Comparison of ENCODE assay signal across 8 cellular contexts in genomic region chr7:152760384-152761115, GRCh38. TPM values are rescaled to one million over a fixed set of nuclear protein-coding genes. Genes with fewer than 3 reads are reported as not detected.
DNase-seq lines count a peak whose midpoint lies in the region; ATAC-seq and TF ChIP-seq lines count a peak whose summit lies in the region.

No MANE protein-coding gene starts in this region.

- H3K4me1 ChIP-seq in Karpas-422 (ENCODE audit: low read length) = peaks cover 18% of the 10 kb centered on the region
- H3K4me1 ChIP-seq in adrenal gland (replicated peaks in 1 of 2) = peaks cover 7 to 18% of the 10 kb centered on the region in 2 donors
- peaks cover 0 to 18% (median 6%) of the 10 kb centered on the region in 4 donors for H3K4me1 ChIP-seq in tibial artery

- intact Hi-C loops in adrenal gland (cut with DNase I) (no loop called here), tibial artery (cut with DNase I; ENCODE audit: low total_unique reads) (no loop called here), sciatic nerve (cut with DNase I) (no loop called here)

- peak overlapping the region; percentile 92 for H3K4me3 ChIP-seq in Karpas-422 (ENCODE audit: low read length)
- peak overlapping the region; percentile 43 to 87 (median 77) for H3K4me3 ChIP-seq in adrenal gland
- H3K4me3 ChIP-seq in kidney epithelial cell (ENCODE audit: low read depth, low read length) = peak overlapping the region; percentile 90
- peak overlapping the region; percentile 75 to 98 for H3K4me3 ChIP-seq in tibial artery

- TF ChIP-seq CTCF in adrenal gland (IDR thresholded peaks at IDR 0.05) (no peak), kidney epithelial cell (IDR thresholded peaks at IDR 0.05; ENCODE audit: insufficient read depth, low read length, poor library complexity, severe bottlenecking) (no peak), tibial artery (IDR thresholded peaks at IDR 0.05) (no peak)

- DNase-seq in NCI-H1694 treated with DMSO at 0.1 percent for 48 hours (lab: John Stamatoyannopoulos, UW) = peak; percentile 9
- DNase-seq in NCI-H1694 (lab: John Stamatoyannopoulos, UW) = no peak
- DNase-seq in Karpas-422 = peak; percentile 70
- DNase-seq in adrenal gland = no peak
- DNase-seq in kidney epithelial cell (ENCODE audit: low read depth) = no peak
- DNase-seq in tibial artery = no peak
- DNase-seq in sciatic nerve (ENCODE audit: low spot score) = no peak
- no peak for DNase-seq in NCI-H524 (lab: John Stamatoyannopoulos, UW)

- peak overlapping the region; percentile 83 for H3K4me2 ChIP-seq in Karpas-422 (ENCODE audit: low read depth, low read length, poor library complexity, severe bottlenecking)

- H3K9ac ChIP-seq in Karpas-422 (ENCODE audit: low read length) = peak overlapping the region; percentile 97

- H3K79me2 ChIP-seq in Karpas-422 (ENCODE audit: low read length) = peaks cover 49% of the 10 kb centered on the region

- WGBS in adrenal gland, 4 donors = 18 to 25% (median 23%) methylated on average over 13 to 14 of the region's 14 CpGs

- ATAC-seq in sciatic nerve = no peak

- TF ChIP-seq POLR2A in adrenal gland (IDR thresholded peaks at IDR 0.05) = no peak

- no peaks in the 10 kb centered on the region for H3K9me2 ChIP-seq in Karpas-422 (replicated peaks; ENCODE audit: insufficient read depth, low read length)

- peak overlapping the region; percentile 84; the same call in 1 of the 2 replicates for H2AFZ ChIP-seq in Karpas-422 (ENCODE audit: low read length)

- H3K27me3 ChIP-seq in Karpas-422 (ENCODE audit: low read length) (no peaks in the 10 kb centered on the region), adrenal gland (no peaks in the 10 kb centered on the region), kidney epithelial cell (ENCODE audit: control insufficient read depth, insufficient read depth, low read length) (no peaks in the 10 kb centered on the region), tibial artery (no peaks in the 10 kb centered on the region)

- peaks cover 5% of the 10 kb centered on the region; the same call in 1 of the 2 replicates for H4K20me1 ChIP-seq in Karpas-422 (ENCODE audit: insufficient read depth, low read depth, low read length)

- H3K9me3 ChIP-seq in Karpas-422 (ENCODE audit: low read length) = no peaks in the 10 kb centered on the region
- no peaks in the 10 kb centered on the region for H3K9me3 ChIP-seq in adrenal gland (replicated peaks in 1 of 3)
- H3K9me3 ChIP-seq in tibial artery = no peaks in the 10 kb centered on the region

- H3K36me3 ChIP-seq in Karpas-422 (ENCODE audit: insufficient read depth, low read length) (peaks cover 6% of the 10 kb centered on the region; the same call in 1 of the 2 replicates), adrenal gland (replicated peaks in 1 of 2) (no peaks in the 10 kb centered on the region), kidney epithelial cell (ENCODE audit: control insufficient read depth, insufficient read depth, low read length) (no peaks in the 10 kb centered on the region), tibial artery (no peaks in the 10 kb centered on the region)

- peak overlapping the region; percentile 37 for H3K27ac ChIP-seq in Karpas-422 (ENCODE audit: low read length)
- H3K27ac ChIP-seq in adrenal gland = peak overlapping the region in 3 of 5 donors; percentile 88 to 97 (median 94)
- peak overlapping the region; percentile 90 to 93 for H3K27ac ChIP-seq in tibial artery

RNA-seq across cellular contexts. Expression of gene ACTR3B, which starts 1.0 kb away (rescaled TPM):
- total RNA-seq in Karpas-422 (2014; rRNA removed; shearing (Covaris generic); ENCODE audit: low replicate concordance) = 9.1 and 9.2 TPM in 2 replicates
- total RNA-seq in adrenal gland (10 to 100 TPM in 1 of 8 donors, 1 to 10 TPM in 7; 5.8 to 12.0 (median 7.8) TPM), kidney epithelial cell (1.4 and 1.8 TPM in 2 replicates), sciatic nerve (15.9 TPM)
- polyA plus RNA-seq in adrenal gland = 10 to 100 TPM in 1 of 3 donors, 1 to 10 TPM in 2; 5.2 to 12.9 (median 6.4) TPM

Comparison
In these comparisons a context has a peak if more than half of its experiments do, and no peak if none do; other contexts are left out.
1. DNase-seq: peak in NCI-H1694 treated with DMSO at 0.1 percent for 48 hours (single experiment) and Karpas-422 (single experiment); none in NCI-H1694 (single experiment), adrenal gland (0 of 7), kidney epithelial cell (single experiment), tibial artery (0 of 2), sciatic nerve (single experiment) and NCI-H524 (0 of 2).
2. H3K27ac ChIP-seq: peak in every context shown above with its lines; median percentile 94 in adrenal gland; 92 in tibial artery; 37 in Karpas-422.
3. Peak in every context shown above with its lines, with median percentiles within 50 percentile points of each other: H3K4me3 ChIP-seq.